Comparison of ENCODE assay signal across 28 cellular contexts in genomic region chr20:60652615-60653014, GRCh38.
"Had no signal": no experiment of that assay in that cellular context is flagged by ENCODE, and none has a peak within 500 bp of the region (broad histone marks: within the 10 kb centered on the region; RNA-seq: fewer than 3 reads in every experiment).

No MANE protein-coding gene starts in this region.

- H3K27me3 ChIP-seq: pancreas, stomach, testis, thyroid gland, transverse colon, upper lobe of left lung, vagina had no signal

- H3K9me3 ChIP-seq: pancreas, prostate gland, testis, thyroid gland, transverse colon, upper lobe of left lung, vagina had no signal

- ATAC-seq: pancreas; sciatic nerve; stimulated activated naive B cell treated with anti-CD40 and anti-IgM and Interleukin-4, amounts not matched to agents 10 μg/mL and 1 μg/mL and 100 μg/mL, for 72 hours; stimulated activated naive CD8-positive, alpha-beta T cell treated with anti-CD3 and anti-CD28 coated beads, Interleukin-15, Interleukin-2, amounts not matched to agents 100 U/mL and 50 U/mL, for 24 hours had no signal

- H3K27ac ChIP-seq: left ventricle myocardium inferior, pancreas, prostate gland, stomach, testis, thyroid gland, transverse colon, upper lobe of left lung, vagina had no signal

- H3K4me3 ChIP-seq: left ventricle myocardium inferior, lung, pancreas, prostate gland, skin epidermis, stomach, testis, thyroid gland, transverse colon, upper lobe of left lung, vagina had no signal

- H3K4me1 ChIP-seq: left ventricle myocardium inferior, pancreas, prostate gland, stomach, testis, thyroid gland, transverse colon, upper lobe of left lung, vagina had no signal

- H3K4me1 Mint-ChIP-seq: mesothelial cell of epicardium; naive B cell; neural crest cell; stimulated activated naive B cell treated with anti-CD40 and anti-IgM and Interleukin-4, amounts not matched to agents 10 μg/mL and 1 μg/mL and 100 μg/mL, for 72 hours had no signal

- H3K4me3 Mint-ChIP-seq: mesothelial cell of epicardium; naive B cell; nephron; neural crest cell; stimulated activated naive B cell treated with anti-CD40 and anti-IgM and Interleukin-4, amounts not matched to agents 10 μg/mL and 1 μg/mL and 100 μg/mL, for 72 hours had no signal

- H3K36me3 Mint-ChIP-seq: mesothelial cell of epicardium; naive B cell; stimulated activated naive B cell treated with anti-CD40 and anti-IgM and Interleukin-4, amounts not matched to agents 10 μg/mL and 1 μg/mL and 100 μg/mL, for 72 hours had no signal

- DNase-seq: islet precursor cell; left ventricle myocardium inferior; mesendoderm; naive B cell; nucleus accumbens; pancreas; posterior cingulate gyrus; retina; right cardiac atrium; stimulated activated CD4-positive, alpha-beta T cell treated with anti-CD3 and anti-CD28 coated beads, Interleukin-12 subunit alpha, Interleukin-12 subunit beta, amount 100 ng/mL, for 4 hours; stimulated activated CD4-positive, alpha-beta T cell treated with anti-CD3 and anti-CD28 coated beads, Interleukin-15, amount 100 ng/mL, for 24 hours; stimulated activated CD4-positive, alpha-beta T cell treated with anti-CD3 and anti-CD28 coated beads, Interleukin-2, amount 100 ng/mL, for 24 hours; stimulated activated CD4-positive, alpha-beta T cell treated with anti-CD3 and anti-CD28 coated beads, Interleukin-4, amount 100 ng/mL, for 1 hour; stimulated activated naive B cell treated with anti-CD40 and anti-IgM and Interleukin-4, amounts not matched to agents 10 μg/mL and 1 μg/mL and 100 μg/mL, for 72 hours; stimulated activated naive CD8-positive, alpha-beta T cell treated with anti-CD3 and anti-CD28 coated beads, Interleukin-15, Interleukin-2, amounts not matched to agents 100 U/mL and 50 U/mL, for 24 hours; stomach; testis; thyroid gland; transverse colon; upper lobe of left lung had no signal

- H3K27ac Mint-ChIP-seq: mesothelial cell of epicardium; naive B cell; nephron; stimulated activated naive B cell treated with anti-CD40 and anti-IgM and Interleukin-4, amounts not matched to agents 10 μg/mL and 1 μg/mL and 100 μg/mL, for 72 hours had no signal

- H3K27me3 Mint-ChIP-seq: stimulated activated naive B cell treated with anti-CD40 and anti-IgM and Interleukin-4, amounts not matched to agents 10 μg/mL and 1 μg/mL and 100 μg/mL, for 72 hours had no signal

- H3K36me3 ChIP-seq: left ventricle myocardium inferior, pancreas, prostate gland, stomach, thyroid gland, transverse colon, upper lobe of left lung, vagina had no signal
